ENCODE assay signal across 17 cellular contexts in genomic region chr9:134214766-134215394, GRCh38. TPM values are rescaled to one million over a fixed set of nuclear protein-coding genes. Genes with fewer than 3 reads are reported as not detected.
DNase-seq lines count a peak whose midpoint lies in the region; ATAC-seq and TF ChIP-seq lines count a peak whose summit lies in the region.
"Had no signal": no experiment of that assay in that cellular context is flagged by ENCODE, and none has a peak within 500 bp of the region (broad histone marks: within the 10 kb centered on the region; RNA-seq: fewer than 3 reads in every experiment).

No MANE protein-coding gene starts in this region.

- no peak overlapping the region; a peak in 1 of 4 replicates for H3K27ac ChIP-seq in SK-N-SH (ENCODE audit: low read depth in 2 of 2, low read length in 1 of 2)
- peak overlapping the region; percentile 68 to 80 for H3K27ac ChIP-seq in right atrium auricular region
- peak overlapping the region in 1 of 2 donors; percentile 26 for H3K27ac ChIP-seq in ovary
- H3K27ac ChIP-seq in aorta (ENCODE audit: low read depth in 1 of 2, low read length in 2 of 2): no peak overlapping the region
- H3K27ac ChIP-seq: 22Rv1, RWPE1, WERI-Rb-1 had no signal

- H3K9me3 ChIP-seq in SK-N-SH (no peaks in the 10 kb centered on the region), right atrium auricular region (no peaks in the 10 kb centered on the region), ovary (no peaks in the 10 kb centered on the region), aorta (ENCODE audit: control insufficient read depth, low read length) (no peaks in the 10 kb centered on the region)

- no peak overlapping the region for H3K4me2 ChIP-seq in SK-N-SH

- peak; percentile 42 for DNase-seq in SK-N-SH
- no peak for DNase-seq in right atrium auricular region (ENCODE audit: low spot score)
- DNase-seq in ovary: peak; percentile 32 to 62 (median 48)
- peak; percentile 36 to 72 for DNase-seq in aorta
- DNase-seq in SKM-1 treated with dmso at 0.1 percent for 144 hours (lab: John Stamatoyannopoulos, UW; ENCODE audit: unreplicated experiment): no peak
- no peak for DNase-seq in NCI-H2107 treated with DMSO at 0.1 percent for 48 hours (lab: John Stamatoyannopoulos, UW; ENCODE audit: unreplicated experiment)
- DNase-seq: Caco-2; stimulated activated CD4-positive, alpha-beta T cell treated with anti-CD3 and anti-CD28 coated beads, Interleukin-1b, Interleukin-23, amount 100 ng/mL, for 48 hours; stimulated activated naive B cell treated with anti-CD40 and anti-IgM and Interleukin-4, amounts not matched to agents 10 μg/mL and 1 μg/mL and 100 μg/mL, for 72 hours; WERI-Rb-1 had no signal

- ATAC-seq in SK-N-SH treated with all-trans-retinoic acid at 6 μM for 48 hours (no peak), aorta (ENCODE audit: low FRiP score) (no peak), HG03095 (IDR thresholded peaks at IDR 0.05; ENCODE audit: unreplicated experiment) (no peak)
- ATAC-seq: naive thymus-derived CD8-positive, alpha-beta T cell had no signal

- no peaks in the 10 kb centered on the region for H3K36me3 ChIP-seq in SK-N-SH (replicated peaks in 1 of 2; ENCODE audit: control insufficient read depth in 1 of 2, insufficient read depth in 2 of 2, low read length in 1 of 2)
- no peaks in the 10 kb centered on the region for H3K36me3 ChIP-seq in right atrium auricular region
- H3K36me3 ChIP-seq in ovary: no peaks in the 10 kb centered on the region
- no peaks in the 10 kb centered on the region for H3K36me3 ChIP-seq in aorta (ENCODE audit: control insufficient read depth in 1 of 2, insufficient read depth in 2 of 2, low read length in 1 of 2)
- H3K36me3 ChIP-seq: WERI-Rb-1 had no signal

- H3K4me1 ChIP-seq in SK-N-SH (ENCODE audit: control insufficient read depth in 1 of 2, insufficient read depth in 2 of 2, low read depth in 1 of 2, low read length in 1 of 2) (peaks cover 0 to 25% of the 10 kb centered on the region in 2 experiments; a peak in 1 of 4 replicates), right atrium auricular region (peaks cover 0 to 45% of the 10 kb centered on the region in 2 donors), ovary (ENCODE audit: insufficient read depth) (peaks cover 28% of the 10 kb centered on the region), aorta (ENCODE audit: control insufficient read depth in 1 of 2, insufficient read depth in 2 of 2, low read length in 2 of 2) (no peaks in the 10 kb centered on the region)
- H3K4me1 ChIP-seq: Caco-2 had no signal

- no peaks in the 10 kb centered on the region for H3K27me3 ChIP-seq in SK-N-SH (ENCODE audit: insufficient read depth)
- H3K27me3 ChIP-seq in right atrium auricular region: no peaks in the 10 kb centered on the region
- H3K27me3 ChIP-seq in ovary: no peaks in the 10 kb centered on the region
- no peaks in the 10 kb centered on the region for H3K27me3 ChIP-seq in aorta (ENCODE audit: control insufficient read depth in 1 of 2, insufficient read depth in 2 of 2, low read length in 1 of 2)

- 78% methylated on average over 15 of the region's 22 CpGs for WGBS in SK-N-SH (ENCODE audit: low lambda C conversion rate)
- WGBS in ovary, 3 donors: 32 to 56% (median 43%) methylated on average over 20 to 22 of the region's 22 CpGs
- 91% methylated on average over 22 of the region's 22 CpGs for WGBS in aorta, 2 donors

- no peaks in the 10 kb centered on the region for H3F3A ChIP-seq in SK-N-SH (replicated peaks; ENCODE audit: insufficient read depth)

- no peak for TF ChIP-seq CTCF in SK-N-SH (IDR thresholded peaks at IDR 0.05)
- no peak for TF ChIP-seq CTCF in right atrium auricular region (IDR thresholded peaks at IDR 0.05)
- no peak for TF ChIP-seq CTCF in ovary (IDR thresholded peaks at IDR 0.05)

- no peaks in the 10 kb centered on the region for H4K20me1 ChIP-seq in SK-N-SH (ENCODE audit: insufficient read depth)

- intact Hi-C loops in ovary (cut with DNase I): no loop called here
- intact Hi-C loops in aorta (cut with DNase I): no loop called here

- H3K4me3 ChIP-seq in SK-N-SH (ENCODE audit: low read depth in 2 of 2, low read length in 1 of 2): no peak overlapping the region
- H3K4me3 ChIP-seq in right atrium auricular region: no peak overlapping the region
- H3K4me3 ChIP-seq in ovary: no peak overlapping the region
- no peak overlapping the region for H3K4me3 ChIP-seq in aorta (ENCODE audit: low read length in 2 of 2)

- no peak overlapping the region for H2AFZ ChIP-seq in SK-N-SH (ENCODE audit: low read depth)

- TF ChIP-seq RAD21 in SK-N-SH (IDR thresholded peaks at IDR 0.05; ENCODE audit: low read length): no peak

- TF ChIP-seq EP300 in SK-N-SH (IDR thresholded peaks at IDR 0.05; ENCODE audit: borderline replicate concordance in 1 of 2, low read depth in 1 of 2, low read length in 1 of 2) (no peak), ovary (IDR thresholded peaks at IDR 0.05) (no peak)

- H3K79me2 ChIP-seq in SK-N-SH (ENCODE audit: insufficient read depth): no peaks in the 10 kb centered on the region

- TF ChIP-seq POLR2A in ovary (IDR thresholded peaks at IDR 0.05): no peak

- POLR2A ChIA-PET in SK-N-SH (lab: Yijun Ruan, JAX): no interaction called here

- CTCF ChIA-PET in SK-N-SH (lab: Yijun Ruan, JAX): interaction anchor here (1.5 to 1.7 kb wide), 2 partner anchors 39 to 44 kb away, joined by 7 read pairs; no protein-coding TSS in a partner anchor

- no peak overlapping the region for H3K9ac ChIP-seq in SK-N-SH

- no peaks in the 10 kb centered on the region for H3K9me2 ChIP-seq in SK-N-SH

TF ChIP-seq in SK-N-SH, 30 proteins besides CTCF, POLR2A, EP300 and RAD21:
- TF ChIP-seq NRF1 (IDR thresholded peaks at IDR 0.05; ENCODE audit: low read depth, low read length) (no peak), MXI1 (IDR thresholded peaks at IDR 0.05; ENCODE audit: low read depth, low read length) (no peak), RXRA (IDR thresholded peaks at IDR 0.05; ENCODE audit: borderline replicate concordance, low read depth) (no peak)

TF ChIP-seq in SK-N-SH treated with all-trans-retinoic acid at 6 μM for 48 hours, 23 proteins besides CTCF, POLR2A, EP300 and RAD21:
- TF ChIP-seq ZNF565 (CRISPR knock-in tag; conservative IDR thresholded peaks at IDR 0.05; ENCODE audit: low read depth): no peak
- no peak for TF ChIP-seq CSDC2 (CRISPR knock-in tag; IDR thresholded peaks at IDR 0.05)
- no peak for TF ChIP-seq TCF4 (CRISPR knock-in tag; IDR thresholded peaks at IDR 0.05; ENCODE audit: borderline replicate concordance)
- no peak for TF ChIP-seq POU6F1 (CRISPR knock-in tag; IDR thresholded peaks at IDR 0.05; ENCODE audit: borderline replicate concordance, low read depth)
- TF ChIP-seq CREB5 (CRISPR knock-in tag; IDR thresholded peaks at IDR 0.05; ENCODE audit: low read depth): no peak
- TF ChIP-seq ZFP30 (CRISPR knock-in tag; IDR thresholded peaks at IDR 0.05): no peak
- no peak for TF ChIP-seq GLIS3 (CRISPR knock-in tag; IDR thresholded peaks at IDR 0.05)
- TF ChIP-seq BACH2 (CRISPR knock-in tag; IDR thresholded peaks at IDR 0.05; ENCODE audit: borderline replicate concordance): no peak
- TF ChIP-seq, protein P1, sequence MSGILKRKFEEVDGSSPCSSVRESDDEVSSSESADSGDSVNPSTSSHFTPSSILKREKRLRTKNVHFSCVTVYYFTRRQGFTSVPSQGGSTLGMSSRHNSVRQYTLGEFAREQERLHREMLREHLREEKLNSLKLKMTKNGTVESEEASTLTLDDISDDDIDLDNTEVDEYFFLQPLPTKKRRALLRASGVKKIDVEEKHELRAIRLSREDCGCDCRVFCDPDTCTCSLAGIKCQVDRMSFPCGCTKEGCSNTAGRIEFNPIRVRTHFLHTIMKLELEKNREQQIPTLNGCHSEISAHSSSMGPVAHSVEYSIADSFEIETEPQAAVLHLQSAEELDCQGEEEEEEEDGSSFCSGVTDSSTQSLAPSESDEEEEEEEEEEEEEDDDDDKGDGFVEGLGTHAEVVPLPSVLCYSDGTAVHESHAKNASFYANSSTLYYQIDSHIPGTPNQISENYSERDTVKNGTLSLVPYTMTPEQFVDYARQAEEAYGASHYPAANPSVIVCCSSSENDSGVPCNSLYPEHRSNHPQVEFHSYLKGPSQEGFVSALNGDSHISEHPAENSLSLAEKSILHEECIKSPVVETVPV (CRISPR knock-in tag; IDR thresholded peaks at IDR 0.05): no peak
- TF ChIP-seq ZFP3 (CRISPR knock-in tag; IDR thresholded peaks at IDR 0.05): no peak
- TF ChIP-seq OSR1 (CRISPR knock-in tag; IDR thresholded peaks at IDR 0.05): no peak
- no peak for TF ChIP-seq ISL1 (CRISPR knock-in tag; IDR thresholded peaks at IDR 0.05)
- no peak for TF ChIP-seq ARNTL (CRISPR knock-in tag; IDR thresholded peaks at IDR 0.05; ENCODE audit: borderline replicate concordance, low read depth)
- no peak for TF ChIP-seq SNAI2 (CRISPR knock-in tag; IDR thresholded peaks at IDR 0.05)

RNA-seq across cellular contexts. Expression of gene RNU6ATAC, which starts 50.5 kb away (rescaled TPM):
- not detected in 2 replicates for polyA plus RNA-seq in SK-N-SH (2012; rRNA removed)
- polyA plus RNA-seq in SK-N-SH (2012; cell fraction: cytosol; rRNA removed): not detected in 2 replicates
- not detected in 2 replicates for polyA plus RNA-seq in SK-N-SH (2012; cell fraction: nucleus; rRNA removed)
- total RNA-seq in right atrium auricular region: not detected
- total RNA-seq in ovary: 100 to 1,000 TPM in 3 of 7 donors, 10 to 100 TPM in 2, not detected in 2; 74.9 to 294 (median 169) TPM
- not detected for polyA plus RNA-seq in ovary
- 100 to 1,000 TPM; 119 to 181 TPM for total RNA-seq in aorta
- not detected for polyA plus RNA-seq in aorta
- total RNA-seq: HT-29, NCI-H460 had no signal
- polyA plus RNA-seq: naive thymus-derived CD8-positive, alpha-beta T cell had no signal

Comparison
In these comparisons a context has a peak if more than half of its experiments do, and no peak if none do; other contexts are left out.
1. DNase-seq: peak in SK-N-SH (single experiment), ovary (5 of 5) and aorta (2 of 2); none in right atrium auricular region (single experiment), SKM-1 treated with dmso at 0.1 percent for 144 hours (single experiment) and NCI-H2107 treated with DMSO at 0.1 percent for 48 hours (single experiment).
2. H3K27ac ChIP-seq: peak in right atrium auricular region (2 of 2); none in SK-N-SH (0 of 2) and aorta (0 of 2).